In the genomic region with DNA sequence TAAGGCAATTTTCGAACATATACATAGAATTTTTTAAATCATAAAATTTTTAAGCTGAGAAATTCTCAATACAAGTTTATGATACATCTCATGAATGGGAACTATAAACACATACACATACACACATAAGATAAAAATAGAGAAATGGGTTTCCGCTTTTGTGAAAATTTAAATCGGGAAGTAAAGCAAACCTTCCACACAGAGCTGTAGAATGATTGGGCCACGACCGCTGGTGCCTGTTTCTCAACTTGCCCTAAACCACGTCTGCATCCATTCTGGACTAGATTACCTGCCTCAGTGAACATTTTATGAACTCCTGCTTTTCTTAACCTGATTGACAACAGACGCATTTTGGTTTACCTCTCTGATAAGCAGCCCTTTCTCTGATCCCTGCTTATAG, we compare ENCODE assay signal across 19 cellular contexts.
"Had no signal": no experiment of that assay in that cellular context is flagged by ENCODE, and none has a peak within 500 bp of the region (broad histone marks: within the 10 kb centered on the region; RNA-seq: fewer than 3 reads in every experiment).

No MANE protein-coding gene starts in this region.

- H3K9me3 ChIP-seq: left lung, lower lobe of right lung, neutrophil, psoas muscle, right lobe of liver, suprapubic skin, thyroid gland had no signal

- H3K4me3 ChIP-seq: left lung, lower lobe of right lung, psoas muscle, right lobe of liver, suprapubic skin, thyroid gland had no signal

- DNase-seq: effector CD4-positive, alpha-beta T cell; endodermal cell; erythroblast; foreskin keratinocyte; immature natural killer cell; left lung; lower lobe of right lung; midbrain; psoas muscle; retina; right lobe of liver; stimulated activated CD4-positive, alpha-beta T cell treated with anti-CD3 and anti-CD28 coated beads, Interleukin-4, amount 100 ng/mL, for 1 hour; stimulated activated CD8-positive, alpha-beta memory T cell treated with anti-CD3 and anti-CD28 coated beads, Interleukin-4, amount 100 ng/mL, for 48 hours; stimulated activated naive CD8-positive, alpha-beta T cell treated with anti-CD3 and anti-CD28 coated beads, Interleukin-15, Interleukin-2, amounts not matched to agents 100 U/mL and 50 U/mL, for 24 hours; thyroid gland had no signal

- H3K36me3 ChIP-seq: left lung, lower lobe of right lung, neutrophil, right lobe of liver, suprapubic skin, thyroid gland had no signal

- ATAC-seq: foreskin keratinocyte; left lung; lower lobe of right lung; natural killer cell treated with Interleukin-12 subunit alpha and Interleukin-12 subunit beta and Interleukin-15 and Interleukin-18, amount 100 ng/mL, for 72 hours; psoas muscle; right lobe of liver; stimulated activated effector memory CD8-positive, alpha-beta T cell treated with anti-CD3 and anti-CD28 coated beads, Interleukin-12 subunit alpha, Interleukin-12 subunit beta, amount 100 ng/mL, for 72 hours; stimulated activated naive CD8-positive, alpha-beta T cell treated with anti-CD3 and anti-CD28 coated beads, Interleukin-15, Interleukin-2, amounts not matched to agents 100 U/mL and 50 U/mL, for 24 hours had no signal

- H3K27me3 ChIP-seq: left lung, right lobe of liver, suprapubic skin, thyroid gland had no signal
